ENCODE assay signal across 20 cellular contexts in genomic region chr21:29825936-29826335, GRCh38.
"Had no signal": no experiment of that assay in that cellular context is flagged by ENCODE, and none has a peak within 500 bp of the region (broad histone marks: within the 10 kb centered on the region; RNA-seq: fewer than 3 reads in every experiment).

No MANE protein-coding gene starts in this region.

- H3K27ac ChIP-seq: colonic mucosa, esophagus muscularis mucosa, neural progenitor cell, prostate gland, right atrium auricular region, stomach, thyroid gland had no signal

- H3K9me3 ChIP-seq: colonic mucosa, prostate gland, thyroid gland had no signal

- H3K4me2 ChIP-seq: neural progenitor cell had no signal

- DNase-seq: colonic mucosa; effector CD8-positive, alpha-beta T cell; endodermal cell; hypothalamus; immature natural killer cell; islet precursor cell; mesenchymal stem cell; mucosa of descending colon; naive B cell; stimulated activated CD4-positive, alpha-beta T cell treated with anti-CD3 and anti-CD28 coated beads, Interleukin-2, amount 100 ng/mL, for 24 hours; stimulated activated CD4-positive, alpha-beta T cell treated with anti-CD3 and anti-CD28 coated beads, Interleukin-4, amount 100 ng/mL, for 24 hours; stimulated activated naive CD4-positive, alpha-beta T cell treated with Interleukin-2 at 50 U/mL for 16 hours; stomach; thyroid gland had no signal

- H2AFZ ChIP-seq: neural progenitor cell had no signal

- FAIRE-seq: frontal cortex had no signal

- H3K36me3 ChIP-seq: colonic mucosa, esophagus muscularis mucosa, neural progenitor cell, prostate gland, right atrium auricular region, stomach, thyroid gland had no signal

- H3K4me3 ChIP-seq: colonic mucosa, esophagus muscularis mucosa, lung, mucosa of descending colon, neural progenitor cell, prostate gland, right atrium auricular region, stomach, thyroid gland had no signal

- H3K9ac ChIP-seq: neural progenitor cell had no signal

- H3K27me3 ChIP-seq: colonic mucosa, esophagus muscularis mucosa, neural progenitor cell, right atrium auricular region, stomach, thyroid gland had no signal

- H3K4me1 ChIP-seq: colonic mucosa, esophagus muscularis mucosa, neural progenitor cell, prostate gland, right atrium auricular region, stomach, thyroid gland had no signal
